ENCODE assay signal across 8 cellular contexts in genomic region chr17:56912105-56912999, GRCh38. TPM values are rescaled to one million over a fixed set of nuclear protein-coding genes. Genes with fewer than 3 reads are reported as not detected.
DNase-seq lines count a peak whose midpoint lies in the region; ATAC-seq and TF ChIP-seq lines count a peak whose summit lies in the region.

No MANE protein-coding gene starts in this region.

- H3K27ac ChIP-seq in SK-N-MC (no peak overlapping the region), fibroblast of lung (ENCODE audit: insufficient read depth, low read length) (peak overlapping the region; percentile 93), psoas muscle (peak overlapping the region; percentile 88)

- peaks cover 8% of the 10 kb centered on the region for H3K4me1 ChIP-seq in fibroblast of lung (ENCODE audit: control insufficient read depth, extremely low read depth, insufficient read depth, low read length)
- peaks cover 39% of the 10 kb centered on the region for H3K4me1 ChIP-seq in psoas muscle

- H3K4me2 ChIP-seq in fibroblast of lung (ENCODE audit: extremely low read depth, insufficient read depth, low read length): peak overlapping the region; percentile 94

- intact Hi-C loops in psoas muscle (cut with DNase I): no loop called here

- H3K27me3 ChIP-seq in fibroblast of lung (ENCODE audit: control insufficient read depth, insufficient read depth, low read length) (no peaks in the 10 kb centered on the region), psoas muscle (ENCODE audit: insufficient read depth in 3 of 3, low read length in 2 of 3) (no peaks in the 10 kb centered on the region)

- H3K9ac ChIP-seq in SK-N-MC (ENCODE audit: insufficient read length): peak overlapping the region; percentile 34
- H3K9ac ChIP-seq in fibroblast of lung (ENCODE audit: insufficient read depth, low read length): peak overlapping the region; percentile 28

- POLR2A ChIA-PET in GM10248 (lab: Yijun Ruan, JAX): no interaction called here

- ATAC-seq in psoas muscle: peak; percentile 15 to 62 (median 44)
- ATAC-seq in HG03378 (IDR thresholded peaks at IDR 0.05; ENCODE audit: unreplicated experiment): no peak

- 33 to 55% (median 35%) methylated on average over 21 of the region's 21 CpGs for WGBS in psoas muscle, 3 donors

- DNase-seq in GM10248 (ENCODE audit: extremely low spot score) (peak; percentile 15), SK-N-MC (ENCODE audit: low read depth, low spot score) (no peak), fibroblast of lung (ENCODE audit: low read depth in 2 of 2) (peak in 1 of 2 donors; percentile 42), psoas muscle (peak; percentile 75 to 87), NCI-H1436 (lab: John Stamatoyannopoulos, UW) (no peak)
- DNase-seq in stimulated activated CD4-positive, alpha-beta T cell treated with anti-CD3 and anti-CD28 coated beads, Interleukin-2, amount 100 ng/mL, for 48 hours: no peak
- DNase-seq in stimulated activated CD8-positive, alpha-beta memory T cell treated with anti-CD3 and anti-CD28 coated beads, Interleukin-4, amount 100 ng/mL, for 48 hours: no peak

- H3K4me3 ChIP-seq in SK-N-MC (peak overlapping the region; percentile 99), fibroblast of lung (replicated peaks in 1 of 4; ENCODE audit: control extremely low read depth in 1 of 4, insufficient read depth in 1 of 4, low read depth in 3 of 4, low read length in 4 of 4) (peak overlapping the region; percentile 68 to 93 (median 91)), psoas muscle (peak overlapping the region; percentile 81)

- H3K36me3 ChIP-seq in SK-N-MC (ENCODE audit: insufficient read depth, low read length) (peaks cover 11% of the 10 kb centered on the region; the same call in 1 of the 2 replicates), fibroblast of lung (ENCODE audit: control insufficient read depth, insufficient read depth, low read length) (peaks cover 8% of the 10 kb centered on the region), psoas muscle (ENCODE audit: insufficient read depth in 1 of 2, low read depth in 1 of 2) (peaks cover 0 to 14% of the 10 kb centered on the region in 2 donors)

- H3K9me3 ChIP-seq in SK-N-MC (ENCODE audit: low read depth, low read length): no peaks in the 10 kb centered on the region
- no peaks in the 10 kb centered on the region for H3K9me3 ChIP-seq in fibroblast of lung (ENCODE audit: control insufficient read depth, insufficient read depth, low read depth, low read length)
- no peaks in the 10 kb centered on the region for H3K9me3 ChIP-seq in psoas muscle

- no peak for TF ChIP-seq CTCF in GM10248 (IDR thresholded peaks at IDR 0.05; ENCODE audit: control extremely low read depth, extremely low read depth, low read depth, missing control alignments)
- no peak for TF ChIP-seq CTCF in fibroblast of lung (conservative IDR thresholded peaks at IDR 0.05 in 1 of 2, IDR thresholded peaks at IDR 0.05 in 1 of 2; ENCODE audit: low read depth in 1 of 2, low read length in 2 of 2)
- no peak for TF ChIP-seq CTCF in psoas muscle (IDR thresholded peaks at IDR 0.05)

- no peak overlapping the region for H2AFZ ChIP-seq in fibroblast of lung (ENCODE audit: low read length)

- H3K79me2 ChIP-seq in fibroblast of lung (ENCODE audit: control insufficient read depth, insufficient read depth, low read length): peaks cover 55% of the 10 kb centered on the region

- CTCF ChIA-PET in GM10248 (lab: Yijun Ruan, JAX): interaction anchor here (1.3 to 4.7 kb wide), 3 partner anchors 22 to 48 kb away, joined by 3 to 20 read pairs (median 6); partner anchors contain the start of gene COIL

- no peaks in the 10 kb centered on the region for H4K20me1 ChIP-seq in fibroblast of lung (ENCODE audit: control insufficient read depth, extremely low read depth, insufficient read depth, low read length)

RNA-seq across cellular contexts. Expression of gene TRIM25, which starts 1.5 kb away (rescaled TPM):
- total RNA-seq in fibroblast of lung: 34.2 and 53.3 TPM in 2 replicates
- polyA plus RNA-seq in fibroblast of lung: 53.9 and 67.8 TPM in 2 replicates
- polyA plus RNA-seq in fibroblast of lung (2012): 39.1 and 41.2 TPM in 2 replicates
- 40.7 and 58.4 TPM in 2 replicates for polyA minus RNA-seq in fibroblast of lung (ENCODE audit: low replicate concordance)
- total RNA-seq in psoas muscle: 10 to 100 TPM; 12.4 to 20.0 (median 17.1) TPM
- polyA plus RNA-seq in psoas muscle: 1 to 10 TPM; 5.1 to 9.9 (median 9.2) TPM

RNA-seq across cellular contexts. Expression of gene COIL, which starts 48.5 kb away (rescaled TPM):
- total RNA-seq in fibroblast of lung: 11.8 and 12.1 TPM in 2 replicates
- polyA plus RNA-seq in fibroblast of lung: 7.3 and 7.7 TPM in 2 replicates
- polyA plus RNA-seq in fibroblast of lung (2012): 9.1 and 10.1 TPM in 2 replicates
- polyA minus RNA-seq in fibroblast of lung (ENCODE audit: low replicate concordance): 1.5 and 2.9 TPM in 2 replicates
- 10 to 100 TPM in 2 of 4 donors, 1 to 10 TPM in 2; 7.1 to 12.3 (median 9.7) TPM for total RNA-seq in psoas muscle
- polyA plus RNA-seq in psoas muscle: 10 to 100 TPM in 1 of 3 donors, 1 to 10 TPM in 2; 6.6 to 11.7 (median 8.4) TPM

Comparison
In these comparisons a context has a peak if more than half of its experiments do, and no peak if none do; other contexts are left out.
1. DNase-seq: peak in GM10248 (single experiment) and psoas muscle (2 of 2); none in SK-N-MC (single experiment), NCI-H1436 (single experiment), stimulated activated CD4-positive, alpha-beta T cell treated with anti-CD3 and anti-CD28 coated beads, Interleukin-2, amount 100 ng/mL, for 48 hours (0 of 2) and stimulated activated CD8-positive, alpha-beta memory T cell treated with anti-CD3 and anti-CD28 coated beads, Interleukin-4, amount 100 ng/mL, for 48 hours (single experiment).
2. Peak in every context shown above with its lines, with median percentiles within 50 percentile points of each other: H3K4me3 ChIP-seq.